In the genomic region with DNA sequence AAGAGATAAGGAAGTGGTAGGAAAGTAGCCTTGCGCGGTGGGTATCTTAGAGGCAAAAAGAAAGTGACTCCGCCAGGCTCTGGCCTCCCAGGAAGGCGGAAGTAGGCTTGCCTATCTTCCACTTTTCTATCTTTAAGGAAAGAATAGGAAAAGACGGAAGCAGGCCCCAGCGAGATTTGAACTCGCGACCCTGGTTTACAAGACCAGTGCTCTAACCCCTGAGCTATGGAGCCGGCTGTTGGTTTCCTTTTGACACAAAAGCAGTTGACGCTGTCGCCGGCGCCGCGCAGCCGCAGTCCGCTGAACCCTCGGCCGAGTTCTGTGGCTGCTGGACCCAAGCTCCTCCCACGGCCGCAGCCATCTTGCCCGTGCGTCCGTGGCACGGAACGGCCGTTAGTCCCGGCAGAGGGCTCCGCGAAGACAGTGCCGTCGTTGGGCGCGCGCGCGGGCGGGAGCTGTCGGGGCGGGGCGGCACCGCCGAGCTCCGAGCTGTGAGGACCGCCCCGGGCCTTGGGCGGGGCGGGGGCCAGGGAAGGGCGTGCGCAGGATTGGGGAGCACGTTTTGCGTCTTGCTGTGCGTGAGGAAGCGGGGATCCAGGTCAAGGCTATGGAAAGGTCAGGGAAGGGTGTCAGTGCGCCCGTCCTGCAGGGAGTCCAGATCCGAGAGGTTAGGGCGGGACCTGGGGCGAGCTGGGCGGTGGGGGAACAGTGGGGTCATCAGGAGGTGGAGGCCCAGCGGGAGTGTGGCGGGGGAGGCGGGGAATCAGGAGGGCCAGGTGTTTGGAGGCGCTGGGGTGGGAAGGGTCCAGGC, we compare ENCODE assay signal across 8 cellular contexts. TPM values are rescaled to one million over a fixed set of nuclear protein-coding genes. Genes with fewer than 3 reads are reported as not detected.
DNase-seq lines count a peak whose midpoint lies in the region; FAIRE-seq and TF ChIP-seq lines count a peak whose summit lies in the region.

No MANE protein-coding gene starts in this region.

- H3K27ac ChIP-seq in parathyroid adenoma = peak overlapping the region; percentile 85
- peak overlapping the region; percentile 90 to 97 (median 92) for H3K27ac ChIP-seq in transverse colon

- H3K36me3 ChIP-seq in parathyroid adenoma (ENCODE audit: control insufficient read depth, insufficient read depth, low read length) (no peaks in the 10 kb centered on the region), transverse colon (no peaks in the 10 kb centered on the region)

- peak; percentile 33 for TF ChIP-seq CTCF in parathyroid adenoma (IDR thresholded peaks at IDR 0.05)
- no peak for TF ChIP-seq CTCF in transverse colon (IDR thresholded peaks at IDR 0.05)

- no peaks in the 10 kb centered on the region for H3K9me3 ChIP-seq in parathyroid adenoma (ENCODE audit: control insufficient read depth, low read length)
- no peaks in the 10 kb centered on the region for H3K9me3 ChIP-seq in transverse colon

- H3K4me2 ChIP-seq in parathyroid adenoma (ENCODE audit: low read length) = peak overlapping the region; percentile 83

- peak overlapping the region; percentile 95 for H2AFZ ChIP-seq in parathyroid adenoma

- H3K79me2 ChIP-seq in parathyroid adenoma = no peaks in the 10 kb centered on the region

- no peak for TF ChIP-seq EP300 in transverse colon (IDR thresholded peaks at IDR 0.05; ENCODE audit: low read depth)

- WGBS in transverse colon (ENCODE audit: low coverage in 1 of 2), 2 donors = 0 to 1% methylated on average over 1 to 64 of the region's 64 CpGs

- H3K4me3 ChIP-seq in parathyroid adenoma (ENCODE audit: low read depth, low read length) = peak overlapping the region; percentile 63
- peak overlapping the region; percentile 57 to 74 (median 64) for H3K4me3 ChIP-seq in transverse colon

- no peaks in the 10 kb centered on the region for H3K27me3 ChIP-seq in parathyroid adenoma (ENCODE audit: control insufficient read depth, insufficient read depth, low read length)
- H3K27me3 ChIP-seq in transverse colon = no peaks in the 10 kb centered on the region

- FAIRE-seq in H54 (lab: Jason Lieb, UNC) = no peak

- peak; percentile 74 for TF ChIP-seq POLR2A in H54 (IDR thresholded peaks at IDR 0.05; ENCODE audit: low read depth, low read length)
- TF ChIP-seq POLR2A in transverse colon (IDR thresholded peaks at IDR 0.05) = peak; percentile 60

- intact Hi-C loops in transverse colon (cut with DNase I; ENCODE audit: low total_unique reads) = loop anchor here (2.0 kb wide), 1 partner anchor 31 kb away; a partner anchor contains a TSS

- peak overlapping the region; percentile 69 for H3K9ac ChIP-seq in parathyroid adenoma

- H3K4me1 ChIP-seq in parathyroid adenoma (peaks cover 7% of the 10 kb centered on the region), transverse colon (peaks cover 7 to 23% (median 9%) of the 10 kb centered on the region in 4 donors)

- peak; percentile 99 for DNase-seq in ELF-1 (ENCODE audit: low read depth, low spot score)
- DNase-seq in H54 (ENCODE audit: insufficient read length, low spot score) = peak; percentile 81
- DNase-seq in NAMALWA (ENCODE audit: low spot score) = peak; percentile 97
- DNase-seq in activated T-helper 9 cell treated with anti-CD3 and anti-CD28 coated beads, Interleukin-2, amount 50 U/mL, for 16 hours (ENCODE audit: low read depth) = peak; percentile 92
- peak; percentile 89 for DNase-seq in germinal center (ENCODE audit: low spot score)
- peak; percentile 97 for DNase-seq in transverse colon
- DNase-seq in DMS79 treated with DMSO at 0.1 percent for 48 hours (lab: John Stamatoyannopoulos, UW) = no peak

- in situ Hi-C loops in transverse colon (cut with MboI; ENCODE audit: low pct_ligation_motif_present in 1 of 4, low pct_unique_long_range_greater_than_20kb in 1 of 4, low sequenced_read_pairs in 3 of 4) = no loop called here

RNA-seq across cellular contexts. Expression of a gene that starts 13.3 kb away (rescaled TPM):
- total RNA-seq in transverse colon = 10 to 100 TPM in 1 of 4 donors, 1 to 10 TPM in 2, not detected in 1; 2.5 to 16.7 (median 7.5) TPM

RNA-seq across cellular contexts. Expression of a gene that starts 31.4 kb away (rescaled TPM):
- 10 to 100 TPM; 17.9 to 23.9 (median 18.7) TPM for total RNA-seq in transverse colon

RNA-seq across cellular contexts. Expression of a gene that starts 44.3 kb away (rescaled TPM):
- not detected for total RNA-seq in transverse colon

RNA-seq across cellular contexts. Expression of a gene that starts 52.0 kb away (rescaled TPM):
- total RNA-seq in transverse colon = 1,000 to 10,000 TPM; 1,633 to 1,930 (median 1,753) TPM
